15 cellular contexts compared by ENCODE assay signal in the genomic region with DNA sequence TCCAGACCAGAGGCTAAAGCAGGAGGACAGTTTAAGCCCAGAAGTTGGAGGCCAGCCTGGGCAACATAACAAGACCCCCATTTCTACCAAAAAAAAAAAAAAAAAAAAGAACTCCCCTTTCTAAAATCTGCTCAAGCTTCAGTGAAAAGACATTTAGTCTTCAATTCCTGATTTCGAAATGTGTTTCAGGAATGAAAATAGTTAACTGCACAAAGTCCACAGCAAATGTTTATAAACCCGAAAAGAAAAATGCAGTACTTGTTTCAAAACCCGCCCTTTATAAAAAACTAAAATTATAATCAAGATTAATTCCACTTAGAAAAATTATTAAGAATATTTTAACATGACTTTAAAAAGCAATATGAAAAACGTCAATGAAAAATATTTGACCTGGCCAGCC. TPM values are rescaled to one million over a fixed set of nuclear protein-coding genes. Genes with fewer than 3 reads are reported as not detected.
DNase-seq lines count a peak whose midpoint lies in the region; ATAC-seq and TF ChIP-seq lines count a peak whose summit lies in the region.
"Had no signal": no experiment of that assay in that cellular context is flagged by ENCODE, and none has a peak within 500 bp of the region (broad histone marks: within the 10 kb centered on the region; RNA-seq: fewer than 3 reads in every experiment).

No MANE protein-coding gene starts in this region.

- no peak for TF ChIP-seq CTCF in HCT116 (IDR thresholded peaks at IDR 0.05 in 2 of 3, conservative IDR thresholded peaks at IDR 0.05 in 1 of 3; ENCODE audit: borderline replicate concordance in 1 of 3, insufficient read depth in 1 of 3, low read depth in 2 of 3, low read length in 2 of 3)
- no peak for TF ChIP-seq CTCF in fibroblast of villous mesenchyme (IDR thresholded peaks at IDR 0.05; ENCODE audit: insufficient read depth, low read depth, low read length)
- TF ChIP-seq CTCF in right lobe of liver (IDR thresholded peaks at IDR 0.05) = no peak
- no peak for TF ChIP-seq CTCF in vagina (IDR thresholded peaks at IDR 0.05)
- TF ChIP-seq CTCF in colonic mucosa (IDR thresholded peaks at IDR 0.05) = no peak

- H3K9me3 ChIP-seq in HCT116 (ENCODE audit: control insufficient read depth in 1 of 2, insufficient read depth in 1 of 2, low read depth in 1 of 2, low read length in 2 of 2) (no peaks in the 10 kb centered on the region), right lobe of liver (no peaks in the 10 kb centered on the region), vagina (no peaks in the 10 kb centered on the region), colonic mucosa (no peaks in the 10 kb centered on the region)

- CTCF ChIA-PET in HCT116 (lab: Charles Lee) = no interaction called here

- no peak for TF ChIP-seq RAD21 in HCT116 (IDR thresholded peaks at IDR 0.05; ENCODE audit: low read depth)

- no peak overlapping the region for H2AFZ ChIP-seq in HCT116 (ENCODE audit: low read depth, low read length, poor library complexity, severe bottlenecking)

- H3K36me3 ChIP-seq in HCT116 (ENCODE audit: control insufficient read depth in 1 of 2, insufficient read depth in 2 of 2, low read length in 2 of 2) = no peaks in the 10 kb centered on the region
- no peaks in the 10 kb centered on the region for H3K36me3 ChIP-seq in right lobe of liver
- no peaks in the 10 kb centered on the region for H3K36me3 ChIP-seq in vagina
- no peaks in the 10 kb centered on the region for H3K36me3 ChIP-seq in colonic mucosa

- no peaks in the 10 kb centered on the region for H3K9me3 Mint-ChIP-seq in activated T-helper 17 cell treated with anti-CD3 and anti-CD28 coated beads, Interleukin-2, amount 50 U/mL, for 72 hours
- H3K9me3 Mint-ChIP-seq: CD14-positive monocyte; CD8-positive, alpha-beta memory T cell; H9 had no signal

- no peaks in the 10 kb centered on the region for H3K27me3 Mint-ChIP-seq in activated T-helper 17 cell treated with anti-CD3 and anti-CD28 coated beads, Interleukin-2, amount 50 U/mL, for 72 hours
- H3K27me3 Mint-ChIP-seq: CD8-positive, alpha-beta memory T cell had no signal

- no peaks in the 10 kb centered on the region for H3K9me2 ChIP-seq in HCT116 (ENCODE audit: insufficient read depth)

- H3K4me3 Mint-ChIP-seq in activated T-helper 17 cell treated with anti-CD3 and anti-CD28 coated beads, Interleukin-2, amount 50 U/mL, for 72 hours = no peak overlapping the region
- H3K4me3 Mint-ChIP-seq: CD14-positive monocyte; CD8-positive, alpha-beta memory T cell; H9 had no signal

- no peak for ATAC-seq in HCT116
- no peak for ATAC-seq in activated T-helper 17 cell treated with anti-CD3 and anti-CD28 coated beads, Interleukin-2, amount 50 U/mL, for 72 hours (replicated peaks)
- ATAC-seq in right lobe of liver = peak in 3 of 4 donors; percentile 49 to 62 (median 53)
- no peak for ATAC-seq in GM18867 (IDR thresholded peaks at IDR 0.05; ENCODE audit: unreplicated experiment)

- peak overlapping the region; percentile 50 for H3K27ac Mint-ChIP-seq in activated T-helper 17 cell treated with anti-CD3 and anti-CD28 coated beads, Interleukin-2, amount 50 U/mL, for 72 hours
- H3K27ac Mint-ChIP-seq: CD14-positive monocyte had no signal

- no peak for DNase-seq in HCT116 (ENCODE audit: low read depth, low spot score)
- peak; percentile 42 for DNase-seq in fibroblast of villous mesenchyme (ENCODE audit: low read depth)
- DNase-seq in right lobe of liver = no peak
- no peak for DNase-seq in vagina (ENCODE audit: extremely low spot score in 2 of 2)
- DNase-seq in OCI-M2 (lab: John Stamatoyannopoulos, UW; ENCODE audit: unreplicated experiment) = no peak
- no peak for DNase-seq in colonic mucosa
- DNase-seq: CD8-positive, alpha-beta memory T cell; DMS53; GF-D8; GOT3; H9 had no signal

- H3K79me2 ChIP-seq in HCT116 (ENCODE audit: insufficient read depth, low read length) = peaks cover 96% of the 10 kb centered on the region

- peaks cover under 1% of the 10 kb centered on the region for H3K36me3 Mint-ChIP-seq in activated T-helper 17 cell treated with anti-CD3 and anti-CD28 coated beads, Interleukin-2, amount 50 U/mL, for 72 hours (ENCODE audit: low read depth)
- H3K36me3 Mint-ChIP-seq: CD8-positive, alpha-beta memory T cell had no signal

- H4K20me1 ChIP-seq in HCT116 (ENCODE audit: insufficient read depth) = 0 out of 2 replicates have a peak, but pooled peaks cover 4% of the 10 kb centered on the region

- no peak overlapping the region for H3K9ac ChIP-seq in HCT116 (ENCODE audit: low read length)
- no peak overlapping the region for H3K9ac ChIP-seq in colonic mucosa (ENCODE audit: low read depth in 2 of 2, low read length in 2 of 2)

- RAD21 ChIA-PET in HCT116 (lab: Charles Lee; ENCODE audit: low non-redundant PET in 1 of 2, low total read pairs in 2 of 2, uncharacterized antibody in 2 of 2, unreplicated experiment in 2 of 2) = no interaction called here

- H3K4me1 Mint-ChIP-seq in activated T-helper 17 cell treated with anti-CD3 and anti-CD28 coated beads, Interleukin-2, amount 50 U/mL, for 72 hours = no peaks in the 10 kb centered on the region
- H3K4me1 Mint-ChIP-seq: H9 had no signal

- no peak overlapping the region for H3K4me2 ChIP-seq in HCT116 (ENCODE audit: low read length)

- H3K4me3 ChIP-seq in HCT116 (replicated peaks in 1 of 2; ENCODE audit: low read depth in 1 of 2, low read length in 2 of 2) = no peak overlapping the region
- H3K4me3 ChIP-seq in fibroblast of villous mesenchyme (ENCODE audit: low read depth, low read length) = no peak overlapping the region
- peak overlapping the region in 2 of 3 donors; percentile 14 to 27 for H3K4me3 ChIP-seq in right lobe of liver
- H3K4me3 ChIP-seq in vagina = no peak overlapping the region
- H3K4me3 ChIP-seq in colonic mucosa = no peak overlapping the region

- WGBS in right lobe of liver (ENCODE audit: insufficient coverage, low coverage, low lambda C conversion rate, missing lambda C conversion rate) = 22% methylated on average over 4 of the region's 4 CpGs

- no peak overlapping the region for H3K27ac ChIP-seq in HCT116 (ENCODE audit: low read depth, low read length)
- peak overlapping the region; percentile 45 to 61 (median 54) for H3K27ac ChIP-seq in right lobe of liver
- H3K27ac ChIP-seq in vagina = no peak overlapping the region
- no peak overlapping the region for H3K27ac ChIP-seq in colonic mucosa
- H3K27ac ChIP-seq: 22Rv1 had no signal

- H3K4me1 ChIP-seq in HCT116 (ENCODE audit: control insufficient read depth in 1 of 2, insufficient read depth in 2 of 2, low read length in 2 of 2) = peaks cover 0 to 5% of the 10 kb centered on the region in 2 experiments; a peak in 2 of 4 replicates
- H3K4me1 ChIP-seq in right lobe of liver = peaks cover 0 to 68% (median 10%) of the 10 kb centered on the region in 4 donors
- H3K4me1 ChIP-seq in vagina = peaks cover 59% of the 10 kb centered on the region
- no peaks in the 10 kb centered on the region for H3K4me1 ChIP-seq in colonic mucosa

- POLR2A ChIA-PET in HCT116 (lab: Charles Lee) = no interaction called here

- intact Hi-C loops in HCT116 (cut with micrococcal nuclease) (no loop called here), right lobe of liver (cut with DNase I) (no loop called here), vagina (cut with DNase I) (no loop called here), colonic mucosa (cut with DNase I) (no loop called here)

- TF ChIP-seq POLR2A in HCT116 (IDR thresholded peaks at IDR 0.05; ENCODE audit: borderline replicate concordance, extremely low read depth, insufficient read depth, insufficient read length) (no peak), right lobe of liver (IDR thresholded peaks at IDR 0.05) (no peak), vagina (IDR thresholded peaks at IDR 0.05) (no peak)

- TSS peak; percentile 17 for BruUV-seq in HCT116 (replicated peaks; lab: Mats Ljungman, UMichigan)

- H3K27me3 ChIP-seq in HCT116 (ENCODE audit: insufficient read depth, low read length) (no peaks in the 10 kb centered on the region), right lobe of liver (no peaks in the 10 kb centered on the region), vagina (no peaks in the 10 kb centered on the region), colonic mucosa (no peaks in the 10 kb centered on the region)

TF ChIP-seq in HCT116, 20 proteins besides CTCF, POLR2A, EP300 and RAD21:
- TF ChIP-seq SIN3A (IDR thresholded peaks at IDR 0.05; ENCODE audit: low read depth) (no peak), ZNF274 (IDR thresholded peaks at IDR 0.05; ENCODE audit: low read depth, low read length) (no peak), JUND (IDR thresholded peaks at IDR 0.05) (no peak), SRF (IDR thresholded peaks at IDR 0.05; ENCODE audit: low read depth) (no peak), EZH2phosphoT487 (IDR thresholded peaks at IDR 0.05; ENCODE audit: borderline replicate concordance) (no peak), ZFX (IDR thresholded peaks at IDR 0.05) (no peak), POLR2AphosphoS5 (IDR thresholded peaks at IDR 0.05; ENCODE audit: low read depth, low read length) (no peak), SP1 (IDR thresholded peaks at IDR 0.05; ENCODE audit: low read depth) (no peak), YY1 (IDR thresholded peaks at IDR 0.05; ENCODE audit: extremely low read depth, insufficient replicate concordance, low read depth, low read length) (no peak), EGR1 (IDR thresholded peaks at IDR 0.05; ENCODE audit: low read depth) (no peak)
- TF ChIP-seq, protein P1, sequence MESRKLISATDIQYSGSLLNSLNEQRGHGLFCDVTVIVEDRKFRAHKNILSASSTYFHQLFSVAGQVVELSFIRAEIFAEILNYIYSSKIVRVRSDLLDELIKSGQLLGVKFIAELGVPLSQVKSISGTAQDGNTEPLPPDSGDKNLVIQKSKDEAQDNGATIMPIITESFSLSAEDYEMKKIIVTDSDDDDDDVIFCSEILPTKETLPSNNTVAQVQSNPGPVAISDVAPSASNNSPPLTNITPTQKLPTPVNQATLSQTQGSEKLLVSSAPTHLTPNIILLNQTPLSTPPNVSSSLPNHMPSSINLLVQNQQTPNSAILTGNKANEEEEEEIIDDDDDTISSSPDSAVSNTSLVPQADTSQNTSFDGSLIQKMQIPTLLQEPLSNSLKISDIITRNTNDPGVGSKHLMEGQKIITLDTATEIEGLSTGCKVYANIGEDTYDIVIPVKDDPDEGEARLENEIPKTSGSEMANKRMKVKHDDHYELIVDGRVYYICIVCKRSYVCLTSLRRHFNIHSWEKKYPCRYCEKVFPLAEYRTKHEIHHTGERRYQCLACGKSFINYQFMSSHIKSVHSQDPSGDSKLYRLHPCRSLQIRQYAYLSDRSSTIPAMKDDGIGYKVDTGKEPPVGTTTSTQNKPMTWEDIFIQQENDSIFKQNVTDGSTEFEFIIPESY (IDR thresholded peaks at IDR 0.05; ENCODE audit: extremely low read depth, insufficient replicate concordance, low read length) = no peak

RNA-seq across cellular contexts. Expression of a gene that starts 12.1 kb away (rescaled TPM):
- total RNA-seq in HCT116 (2021; ENCODE audit: unreplicated experiment) = 72.7 TPM
- polyA plus RNA-seq in HCT116 (2012) = 52.5 and 60.7 TPM in 2 replicates
- total RNA-seq in activated T-helper 17 cell treated with anti-CD3 and anti-CD28 coated beads, Interleukin-2, amount 50 U/mL, for 72 hours = 10 to 100 TPM; 40.4 to 54.7 TPM
- total RNA-seq in fibroblast of villous mesenchyme = 48.3 and 71.7 TPM in 2 replicates
- 10 to 100 TPM; 19.1 to 39.5 (median 27.6) TPM for total RNA-seq in right lobe of liver
- 70.2 TPM for total RNA-seq in vagina
- total RNA-seq in colonic mucosa = 10 to 100 TPM; 48.7 to 55.1 TPM

Comparison
In these comparisons a context has a peak if more than half of its experiments do, and no peak if none do; other contexts are left out.
1. ATAC-seq: peak in right lobe of liver (3 of 4); none in HCT116 (single experiment), activated T-helper 17 cell treated with anti-CD3 and anti-CD28 coated beads, Interleukin-2, amount 50 U/mL, for 72 hours (single experiment) and GM18867 (single experiment).
2. H3K27ac ChIP-seq: peak in right lobe of liver (3 of 3); none in HCT116 (single experiment), vagina (single experiment) and colonic mucosa (single experiment).
3. H3K4me3 ChIP-seq: peak in right lobe of liver (2 of 3); none in HCT116 (0 of 2), fibroblast of villous mesenchyme (single experiment), vagina (0 of 2) and colonic mucosa (single experiment).